8 cellular contexts compared by ENCODE assay signal in the genomic region with DNA sequence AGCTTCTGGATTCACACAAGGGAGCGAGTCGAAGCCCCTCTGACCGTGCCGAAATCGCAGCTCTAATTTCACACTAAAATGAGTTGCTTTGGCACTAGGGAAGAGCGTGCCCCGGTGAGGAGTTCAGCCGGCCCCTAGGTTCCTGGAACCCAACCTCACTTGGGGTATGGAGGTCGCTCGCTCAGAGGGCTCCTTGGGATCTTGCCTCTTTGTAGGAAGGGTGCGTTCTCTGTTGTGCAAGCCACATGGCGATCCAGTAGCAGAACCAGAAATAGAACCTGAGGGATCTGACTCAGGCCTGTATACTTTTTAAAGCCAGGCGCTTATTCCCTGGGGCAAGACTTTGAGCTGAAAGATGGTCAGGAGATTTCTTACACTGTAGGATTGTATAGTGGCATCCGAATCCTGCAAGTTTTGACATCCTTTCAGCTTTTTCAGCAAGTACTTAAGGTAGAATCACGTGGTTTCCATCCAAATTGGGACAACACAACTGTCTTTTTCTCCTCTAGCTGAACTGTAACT. TPM values are rescaled to one million over a fixed set of nuclear protein-coding genes. Genes with fewer than 3 reads are reported as not detected.
DNase-seq lines count a peak whose midpoint lies in the region; ATAC-seq and TF ChIP-seq lines count a peak whose summit lies in the region.

No MANE protein-coding gene starts in this region.

- CTCF ChIA-PET in BJ (lab: Yijun Ruan, JAX), result interaction anchor here (0.8 to 1.0 kb wide), 2 partner anchors 13 to 16 kb away, joined by 3 read pairs; no protein-coding TSS in a partner anchor

- H3K4me3 Mint-ChIP-seq in central memory CD8-positive, alpha-beta T cell, result peak overlapping the region; percentile 89

- peaks cover 7% of the 10 kb centered on the region for H3K4me1 ChIP-seq in mucosa of stomach (ENCODE audit: control insufficient read depth, insufficient read depth, low read length)

- ATAC-seq in central memory CD8-positive, alpha-beta T cell (replicated peaks; ENCODE audit: extremely low read depth, poor library complexity, severe bottlenecking), result no peak
- ATAC-seq in GM19467 (IDR thresholded peaks at IDR 0.05; ENCODE audit: unreplicated experiment) (no peak), HG03520 (IDR thresholded peaks at IDR 0.05; ENCODE audit: unreplicated experiment) (no peak), GM18909 (IDR thresholded peaks at IDR 0.05; ENCODE audit: poor library complexity, unreplicated experiment) (no peak), HG03469 (IDR thresholded peaks at IDR 0.05; ENCODE audit: unreplicated experiment) (no peak)

- H3K27me3 ChIP-seq in BJ (ENCODE audit: control insufficient read depth, insufficient read depth, low read length) (no peaks in the 10 kb centered on the region; the same call in 1 of the 2 replicates), mucosa of stomach (ENCODE audit: control insufficient read depth, insufficient read depth, low read length) (no peaks in the 10 kb centered on the region)

- H3K4me1 Mint-ChIP-seq in central memory CD8-positive, alpha-beta T cell, result peaks cover 30% of the 10 kb centered on the region

- no peak for DNase-seq in BJ (ENCODE audit: low read depth)
- peak; percentile 19 for DNase-seq in LHCN-M2 (ENCODE audit: low read depth)
- no peak for DNase-seq in central memory CD8-positive, alpha-beta T cell (ENCODE audit: low spot score in 2 of 2)

- H3K36me3 Mint-ChIP-seq in central memory CD8-positive, alpha-beta T cell (ENCODE audit: insufficient read depth), result peaks cover 4% of the 10 kb centered on the region

- H3K4me3 ChIP-seq in BJ (ENCODE audit: low read depth, low read length) (peak overlapping the region; percentile 91), mucosa of stomach (ENCODE audit: low read length) (peak overlapping the region; percentile 11)

- peak overlapping the region; percentile 77 for H3K27ac Mint-ChIP-seq in central memory CD8-positive, alpha-beta T cell (ENCODE audit: low read depth)

- H3K27me3 Mint-ChIP-seq in central memory CD8-positive, alpha-beta T cell, result no peaks in the 10 kb centered on the region

- H3K9ac ChIP-seq in mucosa of stomach (ENCODE audit: low read length), result peak overlapping the region; percentile 77

- H3K36me3 ChIP-seq in BJ (ENCODE audit: control insufficient read depth, insufficient read depth, low read length) (no peaks in the 10 kb centered on the region), mucosa of stomach (ENCODE audit: control insufficient read depth, insufficient read depth, low read length) (no peaks in the 10 kb centered on the region)

- POLR2A ChIA-PET in BJ (lab: Charles Lee), result no interaction called here

- TF ChIP-seq CTCF in BJ (IDR thresholded peaks at IDR 0.05; ENCODE audit: insufficient read depth, low read depth, low read length), result no peak

- H3K9me3 ChIP-seq in mucosa of stomach (ENCODE audit: control insufficient read depth, low read length), result no peaks in the 10 kb centered on the region

- no peaks in the 10 kb centered on the region for H3K9me3 Mint-ChIP-seq in central memory CD8-positive, alpha-beta T cell

RNA-seq across cellular contexts. Expression of gene RALGAPA2, which starts 0.9 kb away (rescaled TPM):
- 1.4 and 1.6 TPM in 2 replicates for polyA plus RNA-seq in BJ (2011; rRNA removed)
- polyA minus RNA-seq in BJ (2011; rRNA and poly(A)+ RNA removed), result 3.2 and 3.6 TPM in 2 replicates
- total RNA-seq in LHCN-M2 (2014; rRNA removed), result 8.7 and 10.0 TPM in 2 replicates
- polyA plus RNA-seq in LHCN-M2 (2012), result 1.7 TPM
